In the genomic region with DNA sequence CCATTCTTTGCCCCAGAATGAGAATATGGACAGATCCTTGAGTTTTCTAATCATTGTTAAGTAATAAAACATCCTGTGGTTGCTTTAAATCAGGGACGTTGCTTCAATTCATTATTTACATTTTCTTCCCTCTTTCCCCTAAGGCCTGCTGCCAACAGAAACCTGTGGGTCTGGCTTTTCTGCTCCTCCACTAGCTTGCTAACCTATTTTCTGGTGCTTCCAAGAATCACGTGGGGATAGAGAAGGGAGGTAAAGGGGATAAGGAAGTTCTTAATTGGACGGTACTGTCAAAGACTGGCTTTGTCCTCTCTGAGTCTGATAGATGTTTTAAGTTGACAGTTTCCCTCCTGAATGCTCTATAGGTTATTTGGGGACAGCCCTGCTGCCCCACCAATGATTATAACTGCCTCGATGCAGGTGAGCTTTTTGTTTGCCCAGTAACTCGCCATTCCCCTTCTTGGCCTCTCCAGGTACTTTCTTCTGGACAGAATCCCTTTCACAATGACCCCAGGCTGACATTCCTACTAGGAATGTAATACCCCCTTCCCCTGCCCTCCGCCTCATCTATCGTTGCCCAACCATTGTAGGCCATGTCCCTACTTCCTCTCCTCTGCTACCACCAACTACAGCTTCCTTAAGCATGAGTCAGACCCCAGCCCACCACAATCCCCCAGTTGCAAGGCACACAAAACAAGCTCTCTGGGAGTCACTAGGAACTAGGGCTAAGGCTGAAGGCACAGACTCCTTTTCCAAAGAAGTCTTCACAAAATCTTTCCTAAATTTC, we compare ENCODE assay signal across 1 cellular context.
TF ChIP-seq lines count a peak whose summit lies in the region.

No MANE protein-coding gene starts in this region.

TF ChIP-seq in SK-N-SH, 30 proteins besides CTCF, POLR2A, EP300 and RAD21 (continued from another document):
- TF ChIP-seq RXRA (IDR thresholded peaks at IDR 0.05; ENCODE audit: borderline replicate concordance, low read depth), result no peak
- TF ChIP-seq CHD2 (IDR thresholded peaks at IDR 0.05; ENCODE audit: low read length, partially characterized antibody), result no peak
- no peak for TF ChIP-seq NFIC (IDR thresholded peaks at IDR 0.05; ENCODE audit: borderline replicate concordance)
- TF ChIP-seq, protein P1, sequence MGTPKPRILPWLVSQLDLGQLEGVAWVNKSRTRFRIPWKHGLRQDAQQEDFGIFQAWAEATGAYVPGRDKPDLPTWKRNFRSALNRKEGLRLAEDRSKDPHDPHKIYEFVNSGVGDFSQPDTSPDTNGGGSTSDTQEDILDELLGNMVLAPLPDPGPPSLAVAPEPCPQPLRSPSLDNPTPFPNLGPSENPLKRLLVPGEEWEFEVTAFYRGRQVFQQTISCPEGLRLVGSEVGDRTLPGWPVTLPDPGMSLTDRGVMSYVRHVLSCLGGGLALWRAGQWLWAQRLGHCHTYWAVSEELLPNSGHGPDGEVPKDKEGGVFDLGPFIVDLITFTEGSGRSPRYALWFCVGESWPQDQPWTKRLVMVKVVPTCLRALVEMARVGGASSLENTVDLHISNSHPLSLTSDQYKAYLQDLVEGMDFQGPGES (IDR thresholded peaks at IDR 0.05; ENCODE audit: low read depth, low read length), result no peak
- TF ChIP-seq GABPA (IDR thresholded peaks at IDR 0.05; ENCODE audit: low read depth), result no peak
- TF ChIP-seq, protein P2, sequence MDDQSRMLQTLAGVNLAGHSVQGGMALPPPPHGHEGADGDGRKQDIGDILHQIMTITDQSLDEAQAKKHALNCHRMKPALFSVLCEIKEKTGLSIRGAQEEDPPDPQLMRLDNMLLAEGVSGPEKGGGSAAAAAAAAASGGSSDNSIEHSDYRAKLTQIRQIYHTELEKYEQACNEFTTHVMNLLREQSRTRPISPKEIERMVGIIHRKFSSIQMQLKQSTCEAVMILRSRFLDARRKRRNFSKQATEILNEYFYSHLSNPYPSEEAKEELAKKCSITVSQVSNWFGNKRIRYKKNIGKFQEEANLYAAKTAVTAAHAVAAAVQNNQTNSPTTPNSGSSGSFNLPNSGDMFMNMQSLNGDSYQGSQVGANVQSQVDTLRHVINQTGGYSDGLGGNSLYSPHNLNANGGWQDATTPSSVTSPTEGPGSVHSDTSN (IDR thresholded peaks at IDR 0.05), result no peak
- TF ChIP-seq, protein P3, sequence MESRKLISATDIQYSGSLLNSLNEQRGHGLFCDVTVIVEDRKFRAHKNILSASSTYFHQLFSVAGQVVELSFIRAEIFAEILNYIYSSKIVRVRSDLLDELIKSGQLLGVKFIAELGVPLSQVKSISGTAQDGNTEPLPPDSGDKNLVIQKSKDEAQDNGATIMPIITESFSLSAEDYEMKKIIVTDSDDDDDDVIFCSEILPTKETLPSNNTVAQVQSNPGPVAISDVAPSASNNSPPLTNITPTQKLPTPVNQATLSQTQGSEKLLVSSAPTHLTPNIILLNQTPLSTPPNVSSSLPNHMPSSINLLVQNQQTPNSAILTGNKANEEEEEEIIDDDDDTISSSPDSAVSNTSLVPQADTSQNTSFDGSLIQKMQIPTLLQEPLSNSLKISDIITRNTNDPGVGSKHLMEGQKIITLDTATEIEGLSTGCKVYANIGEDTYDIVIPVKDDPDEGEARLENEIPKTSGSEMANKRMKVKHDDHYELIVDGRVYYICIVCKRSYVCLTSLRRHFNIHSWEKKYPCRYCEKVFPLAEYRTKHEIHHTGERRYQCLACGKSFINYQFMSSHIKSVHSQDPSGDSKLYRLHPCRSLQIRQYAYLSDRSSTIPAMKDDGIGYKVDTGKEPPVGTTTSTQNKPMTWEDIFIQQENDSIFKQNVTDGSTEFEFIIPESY (IDR thresholded peaks at IDR 0.05; ENCODE audit: borderline replicate concordance, low read depth), result no peak
